Comparison of ENCODE assay signal across 12 cellular contexts in the genomic region with DNA sequence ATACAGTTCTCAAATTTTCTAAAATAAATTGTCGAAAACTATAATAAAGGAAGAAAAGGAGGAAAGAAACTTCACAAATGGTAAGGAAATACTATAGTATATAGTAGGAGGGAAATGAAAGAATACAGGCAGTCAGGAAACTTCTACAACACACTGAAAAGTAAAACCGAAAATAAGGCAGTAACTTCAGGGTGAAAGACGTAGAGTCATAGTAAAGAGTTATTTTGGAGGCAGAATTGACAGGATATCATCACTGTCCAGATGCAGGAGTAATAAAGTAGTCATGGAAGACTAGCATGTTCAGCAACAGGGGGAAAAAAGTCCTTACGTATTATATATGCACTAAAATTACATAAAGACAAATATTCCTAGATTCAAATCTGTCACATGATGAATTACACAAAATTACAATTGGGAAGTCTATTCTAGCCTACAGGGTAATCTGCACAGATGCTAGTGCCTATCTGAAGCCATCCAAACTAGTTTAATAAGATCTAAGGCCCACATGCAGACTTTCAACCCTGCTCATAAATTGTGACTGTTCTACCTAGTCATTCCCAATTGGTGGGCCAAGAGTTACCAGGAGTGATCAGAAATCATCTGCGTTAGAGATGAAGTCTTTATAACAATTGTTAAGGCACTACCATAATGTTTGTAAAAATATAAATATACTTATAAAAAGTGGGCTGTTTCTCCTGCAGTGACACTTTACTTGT. TPM values are rescaled to one million over a fixed set of nuclear protein-coding genes. Genes with fewer than 3 reads are reported as not detected.
DNase-seq lines count a peak whose midpoint lies in the region; ATAC-seq, FAIRE-seq and TF ChIP-seq lines count a peak whose summit lies in the region.
"Had no signal": no experiment of that assay in that cellular context is flagged by ENCODE, and none has a peak within 500 bp of the region (broad histone marks: within the 10 kb centered on the region; RNA-seq: fewer than 3 reads in every experiment).

No MANE protein-coding gene starts in this region.

- no peaks in the 10 kb centered on the region for H3K36me3 ChIP-seq in small intestine (ENCODE audit: control insufficient read depth in 2 of 2, insufficient read depth in 2 of 2, low read length in 2 of 2)
- H3K36me3 ChIP-seq: colonic mucosa had no signal

- TF ChIP-seq CTCF in dorsolateral prefrontal cortex (IDR thresholded peaks at IDR 0.05 in 54 of 56, conservative IDR thresholded peaks at IDR 0.05 in 2 of 56; ENCODE audit: low read depth in 1 of 56, partially characterized antibody in 56 of 56): no peak

- no peak for DNase-seq in central memory CD8-positive, alpha-beta T cell (ENCODE audit: low spot score in 2 of 2)
- DNase-seq in dorsolateral prefrontal cortex: no peak
- no peak for DNase-seq in NCI-H446 treated with DMSO at 0.1 percent for 48 hours (lab: John Stamatoyannopoulos, UW)
- DNase-seq in small intestine: no peak
- no peak for DNase-seq in stimulated activated CD4-positive, alpha-beta T cell treated with anti-CD3 and anti-CD28 coated beads, Interleukin-1b, Interleukin-23, amount 100 ng/mL, for 48 hours
- DNase-seq: colonic mucosa, hippocampal formation, MV-4-11, Peyer's patch had no signal

- peak overlapping the region; percentile 26 for H3K27ac Mint-ChIP-seq in central memory CD8-positive, alpha-beta T cell (ENCODE audit: low read depth)

- H3K9me3 Mint-ChIP-seq in central memory CD8-positive, alpha-beta T cell: no peaks in the 10 kb centered on the region

- H3K9me3 ChIP-seq in small intestine (ENCODE audit: control insufficient read depth, low read depth): no peaks in the 10 kb centered on the region
- H3K9me3 ChIP-seq: colonic mucosa, Peyer's patch had no signal

- no peaks in the 10 kb centered on the region for H3K27me3 Mint-ChIP-seq in central memory CD8-positive, alpha-beta T cell

- FAIRE-seq in small intestine (lab: Jason Lieb, UNC): no peak

- intact Hi-C loops in dorsolateral prefrontal cortex (cut with DNase I): no loop called here

- WGBS in small intestine, 3 donors: 61 to 70% (median 65%) methylated on average over 5 of the region's 5 CpGs

- H3K4me1 Mint-ChIP-seq in central memory CD8-positive, alpha-beta T cell: peaks cover 28% of the 10 kb centered on the region

- no peak overlapping the region for H3K4me3 Mint-ChIP-seq in central memory CD8-positive, alpha-beta T cell

- H3K27ac ChIP-seq in dorsolateral prefrontal cortex (no peak overlapping the region), small intestine (ENCODE audit: low read depth in 1 of 2, low read length in 1 of 2) (no peak overlapping the region)
- H3K27ac ChIP-seq: colonic mucosa had no signal

- H3K4me3 ChIP-seq in dorsolateral prefrontal cortex (peak overlapping the region in 1 of 59 donors; percentile 15), small intestine (ENCODE audit: low read depth in 1 of 2, low read length in 2 of 2) (no peak overlapping the region)
- H3K4me3 ChIP-seq: colonic mucosa, Peyer's patch had no signal

- peaks cover 2% of the 10 kb centered on the region for H3K36me3 Mint-ChIP-seq in central memory CD8-positive, alpha-beta T cell (ENCODE audit: insufficient read depth)

- no peaks in the 10 kb centered on the region for H3K27me3 ChIP-seq in dorsolateral prefrontal cortex
- H3K27me3 ChIP-seq in small intestine (ENCODE audit: control insufficient read depth in 2 of 2, insufficient read depth in 2 of 2, low read length in 2 of 2): no peaks in the 10 kb centered on the region
- H3K27me3 ChIP-seq: colonic mucosa, Peyer's patch had no signal

- H3K4me1 ChIP-seq in small intestine (ENCODE audit: control insufficient read depth in 2 of 2, insufficient read depth in 1 of 2, low read depth in 1 of 2, low read length in 1 of 2): peaks cover 0 to 2% of the 10 kb centered on the region in 2 donors

- ATAC-seq in GM18498 (IDR thresholded peaks at IDR 0.05; ENCODE audit: unreplicated experiment) (peak; percentile 82), GM21423 (IDR thresholded peaks at IDR 0.05; ENCODE audit: unreplicated experiment) (peak; percentile 74), HG03442 (IDR thresholded peaks at IDR 0.05; ENCODE audit: unreplicated experiment) (peak; percentile 77)
- no peak for ATAC-seq in central memory CD8-positive, alpha-beta T cell (replicated peaks; ENCODE audit: extremely low read depth, poor library complexity, severe bottlenecking)

RNA-seq across cellular contexts. Expression of a gene that starts 14.0 kb away (rescaled TPM):
- 100 to 1,000 TPM in 114 of 120 experiments, 10 to 100 TPM in 6; 73.1 to 167 (median 126) TPM for total RNA-seq in dorsolateral prefrontal cortex
- polyA plus RNA-seq in small intestine: 10 to 100 TPM in 1 of 3 donors, 1 to 10 TPM in 2; 7.3 to 14.0 (median 9.2) TPM

RNA-seq across cellular contexts. Expression of a gene that starts 20.6 kb away (rescaled TPM):
- total RNA-seq in dorsolateral prefrontal cortex: 1 to 10 TPM in 1 of 120 experiments, under 1 TPM in 38, not detected in 81; 0.13 to 4.2 (median 0.22) TPM
- 1 to 10 TPM in 1 of 3 donors, not detected in 2; 2.3 TPM for polyA plus RNA-seq in small intestine
